Comparison of ENCODE assay signal across 1 cellular context in the genomic region with DNA sequence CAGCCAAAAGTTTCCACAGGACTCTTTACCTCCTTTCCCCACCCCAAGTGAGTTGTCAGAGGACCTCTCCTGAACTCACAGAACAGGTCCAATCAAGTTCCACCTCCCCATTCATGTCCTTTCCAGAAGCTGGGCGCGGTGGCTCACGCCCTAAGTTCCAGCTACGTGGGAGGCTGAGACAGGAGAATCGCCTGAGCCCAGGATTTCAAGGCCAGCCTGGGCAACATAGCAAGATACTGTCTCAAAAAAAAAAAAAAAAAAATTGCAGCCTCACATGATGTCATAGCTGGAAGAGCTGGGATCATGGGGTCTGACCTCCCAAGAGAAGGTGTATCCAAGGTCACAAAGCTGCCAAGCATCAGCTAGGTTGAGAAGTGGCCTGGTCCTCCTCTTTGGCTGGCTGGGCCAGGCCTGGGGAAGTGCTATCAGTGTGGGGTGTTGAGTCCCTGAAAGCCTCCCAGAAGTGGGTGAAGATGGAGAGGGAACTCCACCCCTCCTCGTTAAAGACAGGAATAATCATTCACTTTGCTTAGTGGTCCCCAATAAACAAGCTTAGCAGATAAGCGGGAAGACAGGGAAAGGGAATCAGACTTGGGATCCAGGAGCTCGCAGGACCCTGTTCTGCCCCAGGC.
TF ChIP-seq lines count a peak whose summit lies in the region.

No MANE protein-coding gene starts in this region.

TF ChIP-seq in endothelial cell of umbilical vein, 7 proteins besides CTCF, POLR2A, EP300 and RAD21:
- TF ChIP-seq JUN (IDR thresholded peaks at IDR 0.05; ENCODE audit: borderline replicate concordance, insufficient read depth, insufficient read length, low read depth) (no peak), POLR2AphosphoS5 (IDR thresholded peaks at IDR 0.05; ENCODE audit: insufficient read depth, low read depth, low read length) (no peak), MYC (IDR thresholded peaks at IDR 0.05; ENCODE audit: low read depth, low read length) (no peak), EZH2 (IDR thresholded peaks at IDR 0.05; ENCODE audit: borderline replicate concordance, low read depth, low read length, severe bottlenecking) (no peak), FOS (IDR thresholded peaks at IDR 0.05; ENCODE audit: borderline replicate concordance, insufficient read depth, low read length) (no peak)
